In the genomic region with DNA sequence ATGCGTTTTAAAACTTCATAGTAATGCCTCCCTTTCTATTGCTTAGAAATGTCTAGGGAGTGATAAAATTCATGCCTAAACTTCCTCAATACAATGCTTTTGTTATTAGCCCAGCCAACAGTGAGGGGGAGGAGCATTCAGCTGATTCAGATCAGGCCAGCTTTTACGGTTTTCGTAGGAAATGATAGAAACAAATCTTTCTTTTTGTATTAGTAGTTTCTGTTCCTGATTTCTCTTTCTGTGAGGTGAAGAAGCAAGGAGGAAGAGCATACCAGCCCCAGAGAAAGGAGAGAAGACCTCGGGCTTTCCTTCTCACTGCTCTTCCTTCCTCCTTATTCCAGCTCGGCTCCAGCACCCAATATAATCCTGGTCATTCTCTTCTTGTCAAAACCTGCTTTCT, we compare ENCODE assay signal across 13 cellular contexts. TPM values are rescaled to one million over a fixed set of nuclear protein-coding genes. Genes with fewer than 3 reads are reported as not detected.
DNase-seq lines count a peak whose midpoint lies in the region; ATAC-seq, FAIRE-seq and TF ChIP-seq lines count a peak whose summit lies in the region.
"Had no signal": no experiment of that assay in that cellular context is flagged by ENCODE, and none has a peak within 500 bp of the region (broad histone marks: within the 10 kb centered on the region; RNA-seq: fewer than 3 reads in every experiment).

No MANE protein-coding gene starts in this region.

- H3K4me3 Mint-ChIP-seq in progenitor cell of endocrine pancreas (ENCODE audit: low read depth), result no peak overlapping the region

- H3K79me2 ChIP-seq in OCI-LY3 (ENCODE audit: low read length), result no peaks in the 10 kb centered on the region
- H3K79me2 ChIP-seq in osteoblast (ENCODE audit: insufficient read depth, low read length), result no peaks in the 10 kb centered on the region

- H3K4me1 ChIP-seq in OCI-LY3 (ENCODE audit: low read length) (peaks cover 12% of the 10 kb centered on the region), osteoblast (ENCODE audit: insufficient read depth, low read length) (no peaks in the 10 kb centered on the region)
- H3K4me1 ChIP-seq: suprapubic skin had no signal

- no peaks in the 10 kb centered on the region for H3K9me3 ChIP-seq in OCI-LY3 (ENCODE audit: insufficient read depth, low read length)
- H3K9me3 ChIP-seq in osteoblast (ENCODE audit: low read depth, low read length), result no peaks in the 10 kb centered on the region
- H3K9me3 ChIP-seq: suprapubic skin had no signal

- H3K27ac ChIP-seq in OCI-LY3 (ENCODE audit: low read length), result no peak overlapping the region
- H3K27ac ChIP-seq in osteoblast (ENCODE audit: low read depth, low read length), result no peak overlapping the region
- H3K27ac ChIP-seq: suprapubic skin had no signal

- no peak for TF ChIP-seq POLR2A in GM12891 (IDR thresholded peaks at IDR 0.05; ENCODE audit: low read depth, low read length)

- H2AFZ ChIP-seq in OCI-LY3 (ENCODE audit: low read depth, low read length) (no peak overlapping the region), osteoblast (ENCODE audit: low read length) (no peak overlapping the region)

- DNase-seq in GM12891 (ENCODE audit: insufficient read length, low spot score) (peak; percentile 15), osteoblast (ENCODE audit: insufficient read length, low spot score, missing footprints) (no peak), activated gamma-delta T cell treated with Interleukin-2 at 50 U/mL for 16 hours (no peak), progenitor cell of endocrine pancreas (ENCODE audit: low spot score, unreplicated experiment) (no peak)
- no peak for DNase-seq in stimulated activated CD4-positive, alpha-beta T cell treated with anti-CD3 and anti-CD28 coated beads, Interleukin-4, amount 100 ng/mL, for 24 hours
- DNase-seq: central memory CD4-positive, alpha-beta T cell; NCI-H1048 had no signal

- H3K4me3 ChIP-seq in OCI-LY3 (ENCODE audit: low read length), result 0 out of 2 replicates have a peak overlapping the region, but pooled peaks have one; percentile 16
- no peak overlapping the region for H3K4me3 ChIP-seq in osteoblast (ENCODE audit: insufficient read depth, low read length)
- H3K4me3 ChIP-seq: suprapubic skin had no signal

- no peak overlapping the region for H3K9ac ChIP-seq in OCI-LY3 (ENCODE audit: low read length)

- TF ChIP-seq CTCF in OCI-LY3 (IDR thresholded peaks at IDR 0.05; ENCODE audit: low read depth, low read length) (no peak), osteoblast (IDR thresholded peaks at IDR 0.05; ENCODE audit: extremely low read depth, low read depth, low read length) (no peak), progenitor cell of endocrine pancreas (IDR thresholded peaks at IDR 0.05; ENCODE audit: unreplicated experiment) (no peak)

- H3K27me3 ChIP-seq in OCI-LY3 (ENCODE audit: low read depth, low read length), result no peaks in the 10 kb centered on the region
- H3K27me3 ChIP-seq in osteoblast (ENCODE audit: insufficient read depth, low read length), result no peaks in the 10 kb centered on the region
- H3K27me3 ChIP-seq: suprapubic skin had no signal

- no peaks in the 10 kb centered on the region for H3K36me3 ChIP-seq in OCI-LY3 (replicated peaks; ENCODE audit: low read depth, low read length)
- no peaks in the 10 kb centered on the region for H3K36me3 ChIP-seq in osteoblast (ENCODE audit: insufficient read depth, low read length)
- H3K36me3 ChIP-seq: suprapubic skin had no signal

- ATAC-seq in GM19467 (IDR thresholded peaks at IDR 0.05; ENCODE audit: unreplicated experiment) (peak; percentile 75), HG03039 (IDR thresholded peaks at IDR 0.05; ENCODE audit: unreplicated experiment) (peak; percentile 74)

- H3K27me3 Mint-ChIP-seq in progenitor cell of endocrine pancreas, result peaks cover 6% of the 10 kb centered on the region

- H3K36me3 Mint-ChIP-seq in progenitor cell of endocrine pancreas (ENCODE audit: insufficient read depth), result no peaks in the 10 kb centered on the region

- no peak overlapping the region for H3K27ac Mint-ChIP-seq in progenitor cell of endocrine pancreas

- H3K4me2 ChIP-seq in OCI-LY3 (ENCODE audit: low read length) (peak overlapping the region; percentile 58), osteoblast (ENCODE audit: insufficient read depth, low read length) (no peak overlapping the region)

- peak; percentile 71 for FAIRE-seq in GM12891 (lab: Jason Lieb, UNC)

- H3K4me1 Mint-ChIP-seq in progenitor cell of endocrine pancreas (ENCODE audit: low read depth), result peaks cover 14% of the 10 kb centered on the region

- H3K9me3 Mint-ChIP-seq in progenitor cell of endocrine pancreas (ENCODE audit: low read depth), result no peaks in the 10 kb centered on the region

- H4K20me1 ChIP-seq in OCI-LY3 (ENCODE audit: insufficient read depth, low read length) (no peaks in the 10 kb centered on the region), osteoblast (ENCODE audit: insufficient read depth, low read length) (no peaks in the 10 kb centered on the region)

TF ChIP-seq in GM12891, 5 proteins besides CTCF, POLR2A, EP300 and RAD21:
- TF ChIP-seq SPI1 (IDR thresholded peaks at IDR 0.05; ENCODE audit: low read depth, low read length) (peak; percentile 93), PAX5 (IDR thresholded peaks at IDR 0.05; ENCODE audit: insufficient read depth, low read length, severe bottlenecking) (no peak)

RNA-seq across cellular contexts. Expression of gene ITPRID1, which starts 35.1 kb away (rescaled TPM):
- not detected for polyA plus RNA-seq in GM12891 (2012; ENCODE audit: low read depth, missing spikeins)
- total RNA-seq in osteoblast, result not detected in 2 replicates
- 3.1 and 3.9 TPM in 2 replicates for total RNA-seq in progenitor cell of endocrine pancreas
- total RNA-seq: myocyte had no signal
- polyA plus RNA-seq: BJ had no signal
